ENCODE assay signal across 8 cellular contexts in the genomic region with DNA sequence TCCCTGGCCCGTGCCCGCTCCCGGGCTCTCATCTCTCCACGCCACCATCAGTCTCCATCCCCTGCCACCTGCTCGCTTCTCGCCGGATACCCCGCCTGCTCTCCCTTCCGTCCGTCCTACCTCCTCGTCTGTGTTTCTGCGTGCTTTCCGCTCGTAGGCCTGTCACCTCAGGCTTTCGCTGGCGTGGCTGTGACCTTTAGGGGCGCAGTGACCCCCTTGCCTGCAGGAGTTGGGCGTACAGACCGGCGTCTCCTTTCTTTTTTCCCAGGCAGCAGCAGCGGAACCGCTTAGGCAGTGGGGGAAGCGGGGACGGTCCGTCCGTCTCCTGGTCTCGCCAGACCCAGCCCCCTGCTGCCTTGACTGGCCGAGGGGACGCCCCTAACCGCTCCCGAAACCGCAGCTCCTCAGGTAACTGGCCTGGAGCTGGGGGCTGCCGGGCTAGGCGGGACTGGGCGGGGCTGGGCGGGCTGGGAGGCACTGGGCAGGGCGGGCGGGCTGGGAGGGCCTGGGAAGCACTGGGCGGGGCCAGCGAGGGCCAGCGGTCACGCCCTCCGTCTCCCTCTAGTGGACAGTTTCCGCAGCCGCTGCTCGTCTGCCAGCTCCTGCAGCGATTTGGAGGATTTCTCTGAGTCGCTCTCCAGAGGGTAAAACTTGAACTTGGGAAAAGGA. TPM values are rescaled to one million over a fixed set of nuclear protein-coding genes. Genes with fewer than 3 reads are reported as not detected.
DNase-seq lines count a peak whose midpoint lies in the region; ATAC-seq, FAIRE-seq and TF ChIP-seq lines count a peak whose summit lies in the region.

No MANE protein-coding gene starts in this region.

- in situ Hi-C loops in transverse colon (cut with MboI; ENCODE audit: low pct_ligation_motif_present in 1 of 4, low pct_unique_long_range_greater_than_20kb in 1 of 4, low sequenced_read_pairs in 3 of 4) = no loop called here

- H4K20me1 ChIP-seq in MM.1S (ENCODE audit: insufficient read depth, low read length) = no peaks in the 10 kb centered on the region
- H4K20me1 ChIP-seq in SU-DHL-6 (ENCODE audit: low read depth, low read length) = no peaks in the 10 kb centered on the region

- H3K36me3 ChIP-seq in MM.1S (replicated peaks; ENCODE audit: insufficient read depth, low read length) (no peaks in the 10 kb centered on the region), SU-DHL-6 (ENCODE audit: low read length) (no peaks in the 10 kb centered on the region), transverse colon (no peaks in the 10 kb centered on the region)

- H3K9me3 ChIP-seq in A549 = no peaks in the 10 kb centered on the region
- H3K9me3 ChIP-seq in MM.1S (replicated peaks; ENCODE audit: insufficient read depth, low read length) = no peaks in the 10 kb centered on the region
- H3K9me3 ChIP-seq in SU-DHL-6 (ENCODE audit: insufficient read depth, low read length) = no peaks in the 10 kb centered on the region
- no peaks in the 10 kb centered on the region for H3K9me3 ChIP-seq in transverse colon

- H3K9ac ChIP-seq in MM.1S (ENCODE audit: low read length) (peak overlapping the region; percentile 32; the same call in 1 of the 2 replicates), SU-DHL-6 (ENCODE audit: low read length) (peak overlapping the region; percentile 37; the same call in 1 of the 2 replicates)

- peak; percentile 84 to 87 for DNase-seq in A549 (ENCODE audit: low read depth in 1 of 2, low spot score in 1 of 2)
- DNase-seq in MM.1S = peak; percentile 74
- peak; percentile 81 for DNase-seq in activated naive CD8-positive, alpha-beta T cell treated with anti-CD3 and anti-CD28 coated beads for 36 hours
- peak; percentile 94 for DNase-seq in cardiac septum (ENCODE audit: low spot score)
- DNase-seq in posterior cingulate gyrus = peak; percentile 61 to 97 (median 80)
- peak; percentile 87 for DNase-seq in transverse colon

- H3K4me2 ChIP-seq in A549 (peak overlapping the region; percentile 97), MM.1S (ENCODE audit: low read depth, low read length) (peak overlapping the region; percentile 96), SU-DHL-6 (ENCODE audit: low read depth, low read length, poor library complexity, severe bottlenecking) (peak overlapping the region; percentile 63)

- peak overlapping the region; percentile 59 for H3K4me3 ChIP-seq in A549
- peak overlapping the region; percentile 83 for H3K4me3 ChIP-seq in MM.1S (ENCODE audit: low read length)
- peak overlapping the region; percentile 42 for H3K4me3 ChIP-seq in SU-DHL-6 (ENCODE audit: insufficient read depth, low read length, poor library complexity, severe bottlenecking)
- H3K4me3 ChIP-seq in transverse colon = peak overlapping the region; percentile 6 to 70 (median 51)

- TF ChIP-seq RAD21 in A549 (conservative IDR thresholded peaks at IDR 0.05 in 1 of 2, IDR thresholded peaks at IDR 0.05 in 1 of 2) = peak; percentile 35 to 61; a peak in 4 of 5 replicates

- TF ChIP-seq EP300 in A549 (IDR thresholded peaks at IDR 0.05) (no peak), transverse colon (IDR thresholded peaks at IDR 0.05; ENCODE audit: low read depth) (no peak)

- H3K27ac Mint-ChIP-seq in activated naive CD8-positive, alpha-beta T cell treated with anti-CD3 and anti-CD28 coated beads for 36 hours = no peak overlapping the region

- peak overlapping the region; percentile 66 for H3K4me3 Mint-ChIP-seq in activated naive CD8-positive, alpha-beta T cell treated with anti-CD3 and anti-CD28 coated beads for 36 hours

- H3K36me3 Mint-ChIP-seq in activated naive CD8-positive, alpha-beta T cell treated with anti-CD3 and anti-CD28 coated beads for 36 hours = peaks cover 7% of the 10 kb centered on the region

- H3K27me3 Mint-ChIP-seq in activated naive CD8-positive, alpha-beta T cell treated with anti-CD3 and anti-CD28 coated beads for 36 hours = peaks cover 21% of the 10 kb centered on the region

- TF ChIP-seq POLR2A in A549 (IDR thresholded peaks at IDR 0.05; ENCODE audit: low read length) = no peak
- no peak for TF ChIP-seq POLR2A in transverse colon (IDR thresholded peaks at IDR 0.05)

- WGBS in A549 (ENCODE audit: missing lambda C conversion rate) = 4% methylated on average over 45 of the region's 48 CpGs
- 0% methylated on average over 46 of the region's 48 CpGs; no CpG with 5 or more reads in 1 of the 2 donors for WGBS in transverse colon (ENCODE audit: low coverage in 1 of 2), 2 donors

- intact Hi-C loops in cardiac septum (cut with DNase I) = loop anchor here (5.0 kb wide), 1 partner anchor 89 kb away; no protein-coding TSS in a partner anchor
- intact Hi-C loops in posterior cingulate gyrus (cut with DNase I) = loop anchor here (2.0 to 10.0 kb wide), 4 partner anchors 62 to 152 kb away; partner anchors contain the start of genes FOXA3, IRF2BP1 and MYPOP
- intact Hi-C loops in transverse colon (cut with DNase I; ENCODE audit: low total_unique reads) = no loop called here

- peaks cover 6% of the 10 kb centered on the region for H3F3A ChIP-seq in MM.1S (ENCODE audit: insufficient read depth, low read length)
- peaks cover 5% of the 10 kb centered on the region for H3F3A ChIP-seq in SU-DHL-6 (ENCODE audit: insufficient read depth)

- H3K4me1 ChIP-seq in A549 (peaks cover 20% of the 10 kb centered on the region), MM.1S (ENCODE audit: low read length) (0 out of 2 replicates have a peak, but pooled peaks cover 4% of the 10 kb centered on the region), transverse colon (peaks cover 3 to 28% (median 23%) of the 10 kb centered on the region in 4 donors)

- peaks cover 16% of the 10 kb centered on the region for H3K4me1 Mint-ChIP-seq in activated naive CD8-positive, alpha-beta T cell treated with anti-CD3 and anti-CD28 coated beads for 36 hours

- H2AFZ ChIP-seq in MM.1S (ENCODE audit: low read length) = peak overlapping the region; percentile 91
- no peak overlapping the region for H2AFZ ChIP-seq in SU-DHL-6 (ENCODE audit: low read depth, low read length, severe bottlenecking)

- H3K9me2 ChIP-seq in MM.1S (replicated peaks; ENCODE audit: insufficient read depth, low read length) = no peaks in the 10 kb centered on the region
- no peaks in the 10 kb centered on the region for H3K9me2 ChIP-seq in SU-DHL-6 (replicated peaks; ENCODE audit: insufficient read depth, low read length)

- CTCF ChIA-PET in A549 (lab: Yijun Ruan, JAX) = interaction anchor here (0.6 to 23.2 kb wide), 38 partner anchors 10 to 385 kb away, joined by 3 to 1009 read pairs (median 5); partner anchors contain the start of genes CCDC61, FOXA3, IGFL4 and SYMPK

- no peaks in the 10 kb centered on the region for H3K9me3 Mint-ChIP-seq in activated naive CD8-positive, alpha-beta T cell treated with anti-CD3 and anti-CD28 coated beads for 36 hours

- no peak for FAIRE-seq in A549 (lab: Jason Lieb, UNC)

- POLR2A ChIA-PET in A549 (lab: Yijun Ruan, JAX) = interaction anchor here (0.6 to 1.2 kb wide), 8 partner anchors 21 to 430 kb away, joined by 3 to 6 read pairs (median 4); partner anchors contain the start of genes CCDC61 and IRF2BP1

- H3K79me2 ChIP-seq in MM.1S (ENCODE audit: low read length) = no peaks in the 10 kb centered on the region
- H3K79me2 ChIP-seq in SU-DHL-6 (ENCODE audit: insufficient read depth, low read length) = no peaks in the 10 kb centered on the region

- H3K27ac ChIP-seq in A549 = peak overlapping the region; percentile 54 to 80; a peak in 5 of 6 replicates
- no peak overlapping the region for H3K27ac ChIP-seq in MM.1S (ENCODE audit: low read length)
- H3K27ac ChIP-seq in SU-DHL-6 (ENCODE audit: low read depth, low read length) = no peak overlapping the region
- peak overlapping the region in 3 of 4 donors; percentile 28 to 54 (median 33) for H3K27ac ChIP-seq in transverse colon

- H3K27me3 ChIP-seq in MM.1S (replicated peaks; ENCODE audit: insufficient read depth, low read length) (no peaks in the 10 kb centered on the region), SU-DHL-6 (ENCODE audit: low read length) (no peaks in the 10 kb centered on the region), transverse colon (peaks cover 37% of the 10 kb centered on the region)

- peak; percentile 74 for TF ChIP-seq CTCF in A549 (IDR thresholded peaks at IDR 0.05)
- peak; percentile 59 for TF ChIP-seq CTCF in MM.1S (IDR thresholded peaks at IDR 0.05; ENCODE audit: low read length)
- TF ChIP-seq CTCF in SU-DHL-6 (IDR thresholded peaks at IDR 0.05; ENCODE audit: insufficient read depth, low read length, poor library complexity, severe bottlenecking) = peak; percentile 44
- TF ChIP-seq CTCF in transverse colon (IDR thresholded peaks at IDR 0.05) = peak in 4 of 5 experiments; percentile 52 to 94 (median 88)

- ATAC-seq in A549 (peak; percentile 69 to 85), GM19025 (IDR thresholded peaks at IDR 0.05; ENCODE audit: low read depth, unreplicated experiment) (peak; percentile 56)

RNA-seq across cellular contexts. Expression of gene PGLYRP1, which starts 6.3 kb away (rescaled TPM):
- not detected in 2 replicates for polyA plus RNA-seq in A549 (2011; rRNA removed)
- not detected in 2 replicates for polyA plus RNA-seq in A549 (2012; cell fraction: cytosol; rRNA removed)
- polyA plus RNA-seq in A549 (2012; cell fraction: nucleus; rRNA removed) = not detected in 2 replicates
- polyA plus RNA-seq in A549 (2017; fragmentation: RNase III; extraction: RNeasy Plus Mini Kit Qiagen cat#74134 plus additional on column Dnase treatment) = not detected in 3 replicates
- not detected in 2 replicates for polyA minus RNA-seq in A549 (2011; rRNA and poly(A)+ RNA removed)
- total RNA-seq in activated naive CD8-positive, alpha-beta T cell treated with anti-CD3 and anti-CD28 coated beads for 36 hours = not detected
- 0.59 TPM for total RNA-seq in cardiac septum
- total RNA-seq in transverse colon = not detected

RNA-seq across cellular contexts. Expression of gene CCDC61, which starts 21.3 kb away (rescaled TPM):
- polyA plus RNA-seq in A549 (2011; rRNA removed) (3.2 and 4.1 TPM in 2 replicates), A549 (2017; fragmentation: RNase III; extraction: RNeasy Plus Mini Kit Qiagen cat#74134 plus additional on column Dnase treatment) (6.9 to 9.0 TPM (median 8.2 TPM) in 3 replicates)
- 6.9 and 8.2 TPM in 2 replicates for polyA plus RNA-seq in A549 (2012; cell fraction: cytosol; rRNA removed)
- polyA plus RNA-seq in A549 (2012; cell fraction: nucleus; rRNA removed) = 17.3 and 20.1 TPM in 2 replicates
- polyA minus RNA-seq in A549 (2011; rRNA and poly(A)+ RNA removed) = 6.7 and 11.7 TPM in 2 replicates
- 10 to 100 TPM; 17.8 to 18.4 TPM for total RNA-seq in activated naive CD8-positive, alpha-beta T cell treated with anti-CD3 and anti-CD28 coated beads for 36 hours
- total RNA-seq in cardiac septum (10.4 TPM), transverse colon (10 to 100 TPM in 2 of 4 donors, 1 to 10 TPM in 2; 7.8 to 18.7 (median 10.6) TPM)

RNA-seq across cellular contexts. Expression of gene IGFL4, which starts 24.2 kb away (rescaled TPM):
- polyA plus RNA-seq in A549 (2011; rRNA removed) (1.7 and 2.4 TPM in 2 replicates), A549 (2017; fragmentation: RNase III; extraction: RNeasy Plus Mini Kit Qiagen cat#74134 plus additional on column Dnase treatment) (1.3 to 3.1 TPM (median 2.8 TPM) in 3 replicates)
- 0.03 TPM in 2 replicates for polyA plus RNA-seq in A549 (2012; cell fraction: cytosol; rRNA removed)
- 0.40 and 0.66 TPM in 2 replicates for polyA plus RNA-seq in A549 (2012; cell fraction: nucleus; rRNA removed)
- 0.83 and 1.7 TPM in 2 replicates for polyA minus RNA-seq in A549 (2011; rRNA and poly(A)+ RNA removed)
- total RNA-seq in activated naive CD8-positive, alpha-beta T cell treated with anti-CD3 and anti-CD28 coated beads for 36 hours = not detected
- total RNA-seq in cardiac septum (not detected), transverse colon (not detected)

RNA-seq across cellular contexts. Expression of gene NOVA2, which starts 42.9 kb away (rescaled TPM):
- polyA plus RNA-seq in A549 (2011; rRNA removed) (0.06 and 0.17 TPM in 2 replicates), A549 (2017; fragmentation: RNase III; extraction: RNeasy Plus Mini Kit Qiagen cat#74134 plus additional on column Dnase treatment) (0.13 to 0.30 TPM (median 0.24 TPM) in 3 replicates)
- polyA plus RNA-seq in A549 (2012; cell fraction: cytosol; rRNA removed) = 0.03 and 0.04 TPM in 2 replicates
- 0.07 and 0.09 TPM in 2 replicates for polyA plus RNA-seq in A549 (2012; cell fraction: nucleus; rRNA removed)
- polyA minus RNA-seq in A549 (2011; rRNA and poly(A)+ RNA removed) = 0.24 and 0.25 TPM in 2 replicates
- not detected for total RNA-seq in activated naive CD8-positive, alpha-beta T cell treated with anti-CD3 and anti-CD28 coated beads for 36 hours
- total RNA-seq in cardiac septum (5.9 TPM), transverse colon (1 to 10 TPM in 1 of 4 donors, under 1 TPM in 2, not detected in 1; 0.41 to 2.2 (median 1.00) TPM)

Comparison
In these comparisons a context has a peak if more than half of its experiments do, and no peak if none do; other contexts are left out.
1. H3K27ac ChIP-seq: peak in A549 (2 of 2) and transverse colon (3 of 4); none in MM.1S (single experiment) and SU-DHL-6 (single experiment).
2. Peak in every context shown above with its lines, with median percentiles within 50 percentile points of each other: DNase-seq, H3K4me2 ChIP-seq, H3K4me3 ChIP-seq and CTCF ChIP-seq.